ENCODE assay signal across 9 cellular contexts in the genomic region with DNA sequence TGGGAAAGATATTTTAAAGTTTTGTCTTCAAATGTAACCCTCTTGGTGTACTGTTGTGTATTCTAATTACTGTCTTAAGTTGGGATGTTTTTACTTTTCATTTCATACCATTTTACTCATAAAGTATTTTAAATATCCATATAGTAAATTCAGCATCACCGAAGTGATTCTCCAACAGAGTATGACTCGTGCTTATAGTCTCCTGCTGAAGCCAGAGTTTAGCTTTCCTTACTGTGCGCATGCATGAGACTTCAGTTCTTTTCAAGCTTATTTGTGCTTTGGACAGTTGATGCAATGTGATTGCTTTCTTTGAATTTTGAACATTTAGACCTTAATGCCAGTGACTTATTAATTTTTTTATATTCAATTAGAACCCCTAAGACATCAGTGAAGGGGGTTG.
"Had no signal": no experiment of that assay in that cellular context is flagged by ENCODE, and none has a peak within 500 bp of the region (broad histone marks: within the 10 kb centered on the region; RNA-seq: fewer than 3 reads in every experiment).

No MANE protein-coding gene starts in this region.

- H3K27ac ChIP-seq: GM23248 had no signal

- DNase-seq: GM23248, GOT3, H7, H9, HCEC 1CT, HFFc6 had no signal

- H2AFZ ChIP-seq: GM23248, GM23338 had no signal

- H3K9ac ChIP-seq: GM23248 had no signal

- ATAC-seq: GM23338, HCT116 had no signal

- H3K4me1 ChIP-seq: HAP-1 had no signal

- H3K4me3 ChIP-seq: GM23248, GM23338, HAP-1 had no signal

- H3K4me2 ChIP-seq: GM23338 had no signal

- H3K9me3 ChIP-seq: HAP-1 had no signal
